In the genomic region with DNA sequence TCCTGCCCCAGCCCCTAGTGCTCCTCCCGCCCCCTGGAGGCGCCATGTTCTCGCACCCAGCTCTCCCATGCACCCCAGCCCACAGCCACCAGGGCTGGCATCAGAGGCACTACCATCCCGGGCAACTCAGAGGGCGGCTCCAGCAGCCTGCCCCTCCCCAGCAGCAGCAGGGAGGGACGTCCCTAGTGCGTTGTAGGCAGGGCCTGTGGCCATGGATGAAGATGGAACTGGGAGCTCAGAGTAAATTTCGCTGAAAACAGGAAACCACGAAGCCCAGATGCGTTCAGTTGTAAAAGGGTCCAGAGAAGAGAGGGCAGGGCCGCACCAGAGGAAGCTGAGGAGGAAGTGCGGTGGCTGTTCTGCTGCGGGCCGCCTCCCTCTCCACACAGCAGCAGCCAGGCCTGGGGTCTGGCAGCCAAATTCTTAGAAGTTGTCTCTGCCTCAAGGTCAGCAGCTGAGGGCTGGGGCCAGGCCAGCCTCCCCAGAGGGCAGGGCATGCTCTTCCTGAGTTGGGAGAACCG, we compare ENCODE assay signal across 8 cellular contexts. TPM values are rescaled to one million over a fixed set of nuclear protein-coding genes. Genes with fewer than 3 reads are reported as not detected.
DNase-seq lines count a peak whose midpoint lies in the region; ATAC-seq and TF ChIP-seq lines count a peak whose summit lies in the region.

No MANE protein-coding gene starts in this region.

- peak in 1 of 3 donors; percentile 11 for TF ChIP-seq CTCF in breast epithelium (IDR thresholded peaks at IDR 0.05)
- TF ChIP-seq CTCF in MCF 10A (IDR thresholded peaks at IDR 0.05; ENCODE audit: unreplicated experiment) = no peak
- TF ChIP-seq CTCF in mesothelial cell of epicardium (IDR thresholded peaks at IDR 0.05; ENCODE audit: unreplicated experiment) = no peak
- TF ChIP-seq CTCF in chondrocyte (IDR thresholded peaks at IDR 0.05) = no peak

- H3K4me3 Mint-ChIP-seq in MCF 10A (ENCODE audit: unreplicated experiment) (no peak overlapping the region), mesothelial cell of epicardium (no peak overlapping the region), chondrocyte (ENCODE audit: unreplicated experiment) (no peak overlapping the region)
- H3K4me3 Mint-ChIP-seq in activated naive CD8-positive, alpha-beta T cell = peak overlapping the region; percentile 79

- BruUV-seq in MCF 10A (replicated peaks; lab: Mats Ljungman, UMichigan) = no TSS peak

- peak in 1 of 2 donors; percentile 61 for DNase-seq in breast epithelium (ENCODE audit: low spot score in 2 of 2)
- DNase-seq in MCF 10A (ENCODE audit: unreplicated experiment) = no peak
- DNase-seq in SIG-M5 treated with dmso at 0.1 percent for 504 hours (lab: John Stamatoyannopoulos, UW; ENCODE audit: unreplicated experiment) = peak; percentile 98
- DNase-seq in mesothelial cell of epicardium (ENCODE audit: low spot score in 2 of 2, unreplicated experiment in 2 of 2) = no peak
- peak; percentile 83 for DNase-seq in stimulated activated naive CD8-positive, alpha-beta T cell treated with anti-CD3 and anti-CD28 coated beads, Interleukin-15, Interleukin-2, amounts not matched to agents 100 U/mL and 50 U/mL, for 24 hours
- no peak for DNase-seq in NCI-H1930 (lab: John Stamatoyannopoulos, UW)
- no peak for DNase-seq in chondrocyte (ENCODE audit: low spot score)

- intact Hi-C loops in breast epithelium (cut with DNase I; ENCODE audit: low total_unique reads) (no loop called here), MCF 10A (cut with micrococcal nuclease) (no loop called here)

- peaks cover 5 to 14% of the 10 kb centered on the region in 2 donors for H3K4me1 ChIP-seq in breast epithelium

- H3K27me3 ChIP-seq in breast epithelium = no peaks in the 10 kb centered on the region

- H3K27me3 Mint-ChIP-seq in MCF 10A (ENCODE audit: insufficient read depth, unreplicated experiment) (no peaks in the 10 kb centered on the region), mesothelial cell of epicardium (ENCODE audit: low read depth) (no peaks in the 10 kb centered on the region), chondrocyte (ENCODE audit: low read depth) (peaks cover 4% of the 10 kb centered on the region)
- no peaks in the 10 kb centered on the region for H3K27me3 Mint-ChIP-seq in activated naive CD8-positive, alpha-beta T cell

- no peaks in the 10 kb centered on the region for H3K36me3 ChIP-seq in breast epithelium

- peak; percentile 86 for ATAC-seq in stimulated activated naive CD8-positive, alpha-beta T cell treated with anti-CD3 and anti-CD28 coated beads, Interleukin-15, Interleukin-2, amounts not matched to agents 100 U/mL and 50 U/mL, for 24 hours

- H3K9me3 Mint-ChIP-seq in MCF 10A (ENCODE audit: unreplicated experiment) (no peaks in the 10 kb centered on the region), mesothelial cell of epicardium (no peaks in the 10 kb centered on the region), chondrocyte (ENCODE audit: low read depth) (no peaks in the 10 kb centered on the region)
- H3K9me3 Mint-ChIP-seq in activated naive CD8-positive, alpha-beta T cell (ENCODE audit: low read depth) = no peaks in the 10 kb centered on the region

- CTCF ChIA-PET in MCF 10A (lab: Yijun Ruan, JAX) = no interaction called here

- no peaks in the 10 kb centered on the region for H3K9me3 ChIP-seq in breast epithelium

- H3K4me1 Mint-ChIP-seq in MCF 10A (ENCODE audit: insufficient read depth, unreplicated experiment) = no peaks in the 10 kb centered on the region
- H3K4me1 Mint-ChIP-seq in activated naive CD8-positive, alpha-beta T cell (ENCODE audit: low read depth) = peaks cover 97% of the 10 kb centered on the region
- H3K4me1 Mint-ChIP-seq in mesothelial cell of epicardium = peaks cover 42% of the 10 kb centered on the region
- H3K4me1 Mint-ChIP-seq in chondrocyte (ENCODE audit: low read depth) = no peaks in the 10 kb centered on the region

- H3K36me3 Mint-ChIP-seq in MCF 10A (ENCODE audit: insufficient read depth, unreplicated experiment) (no peaks in the 10 kb centered on the region), mesothelial cell of epicardium (no peaks in the 10 kb centered on the region), chondrocyte (ENCODE audit: low read depth) (no peaks in the 10 kb centered on the region)
- H3K36me3 Mint-ChIP-seq in activated naive CD8-positive, alpha-beta T cell = peaks cover 15% of the 10 kb centered on the region

- TF ChIP-seq POLR2A in breast epithelium (IDR thresholded peaks at IDR 0.05) = no peak

- H3K27ac Mint-ChIP-seq in MCF 10A (ENCODE audit: low read depth, unreplicated experiment) (no peak overlapping the region), mesothelial cell of epicardium (peak overlapping the region; percentile 86), chondrocyte (ENCODE audit: unreplicated experiment) (no peak overlapping the region)
- H3K27ac Mint-ChIP-seq in activated naive CD8-positive, alpha-beta T cell = peak overlapping the region; percentile 98

- POLR2A ChIA-PET in MCF 10A (lab: Yijun Ruan, JAX) = no interaction called here

- no peak overlapping the region for H3K4me3 ChIP-seq in breast epithelium

- H3K27ac ChIP-seq in breast epithelium = peak overlapping the region; percentile 75

RNA-seq across cellular contexts. Expression of gene VSIR, which starts 24.6 kb away (rescaled TPM):
- total RNA-seq in breast epithelium (10 to 100 TPM; 33.4 to 58.7 (median 34.7) TPM), MCF 10A (2022) (3.6 and 7.0 TPM in 2 replicates), mesothelial cell of epicardium (8.0 to 9.1 TPM (median 8.7 TPM) in 3 replicates), chondrocyte (0.49 to 1.3 TPM in 2 of 3 replicates, not detected in the other)

RNA-seq across cellular contexts. Expression of gene C10orf105, which starts 29.2 kb away (rescaled TPM):
- under 1 TPM in 2 of 3 donors, not detected in 1; under 0.01 to 0.29 TPM for total RNA-seq in breast epithelium
- not detected in 2 replicates for total RNA-seq in MCF 10A (2022)
- 0.11 to 0.25 TPM (median 0.18 TPM) in 3 replicates for total RNA-seq in mesothelial cell of epicardium
- not detected in 3 replicates for total RNA-seq in chondrocyte

Comparison
In these comparisons a context has a peak if more than half of its experiments do, and no peak if none do; other contexts are left out.
1. DNase-seq: peak in SIG-M5 treated with dmso at 0.1 percent for 504 hours (single experiment) and stimulated activated naive CD8-positive, alpha-beta T cell treated with anti-CD3 and anti-CD28 coated beads, Interleukin-15, Interleukin-2, amounts not matched to agents 100 U/mL and 50 U/mL, for 24 hours (single experiment); none in MCF 10A (single experiment), mesothelial cell of epicardium (0 of 2), NCI-H1930 (0 of 2) and chondrocyte (single experiment).
2. H3K27ac Mint-ChIP-seq: peak in activated naive CD8-positive, alpha-beta T cell (single experiment) and mesothelial cell of epicardium (single experiment); none in MCF 10A (single experiment) and chondrocyte (single experiment).